ENCODE assay signal across 24 cellular contexts in genomic region chr18:68874361-68874760, GRCh38.
DNase-seq lines count a peak whose midpoint lies in the region; TF ChIP-seq lines count a peak whose summit lies in the region.
"Had no signal": no experiment of that assay in that cellular context is flagged by ENCODE, and none has a peak within 500 bp of the region (broad histone marks: within the 10 kb centered on the region; RNA-seq: fewer than 3 reads in every experiment).

No MANE protein-coding gene starts in this region.

- H3K79me2 ChIP-seq in GM23248 (ENCODE audit: insufficient read depth) = no peaks in the 10 kb centered on the region
- H3K79me2 ChIP-seq: parathyroid adenoma had no signal

- peak; percentile 29 for DNase-seq in GM23248
- DNase-seq in astrocyte of the spinal cord (ENCODE audit: low read depth, low spot score) = peak; percentile 50
- DNase-seq in fibroblast of pulmonary artery (ENCODE audit: low read depth) = peak; percentile 42
- peak; percentile 6 for DNase-seq in stromal cell of bone marrow (ENCODE audit: low read depth)
- DNase-seq in NCI-H1694 (lab: John Stamatoyannopoulos, UW) = no peak
- no peak for DNase-seq in SHP77 (lab: John Stamatoyannopoulos, UW)
- DNase-seq in T1000 (lab: John Stamatoyannopoulos, UW) = no peak
- DNase-seq: activated CD4-positive, alpha-beta T cell treated with anti-CD3 and anti-CD28 coated beads for 48 hours; activated gamma-delta T cell; activated naive CD8-positive, alpha-beta T cell treated with anti-CD3 and anti-CD28 coated beads, Interleukin-2, amount 10 ng/mL, durations not matched to agents 7 days and 5 days; activated T-cell treated with anti-CD3 and anti-CD28 coated beads, Interleukin-2, amount 50 U/mL, for 24 hours; CD4-positive, alpha-beta T cell; esophagus squamous epithelium; GOT3; lower lobe of right lung; NCI-H1105; NCI-H2029; NCI-H526 treated with DMSO at 0.1 percent for 48 hours; Right ventricle myocardium superior; stimulated activated naive B cell treated with anti-CD40 and anti-IgM and Interleukin-4, amounts not matched to agents 10 μg/mL and 1 μg/mL and 100 μg/mL, for 72 hours; WERI-Rb-1 had no signal

- no peaks in the 10 kb centered on the region for H3K4me1 ChIP-seq in GM23248 (ENCODE audit: insufficient read depth)
- H3K4me1 ChIP-seq: esophagus squamous epithelium, lower lobe of right lung, parathyroid adenoma, right atrium auricular region, suprapubic skin had no signal

- no peak overlapping the region for H3K4me2 ChIP-seq in GM23248 (ENCODE audit: unreplicated experiment)

- no peaks in the 10 kb centered on the region for H3K27me3 ChIP-seq in GM23248 (replicated peaks; ENCODE audit: insufficient read depth)
- H3K27me3 ChIP-seq: esophagus squamous epithelium, right atrium auricular region, suprapubic skin had no signal

- no peak overlapping the region for H3K27ac ChIP-seq in GM23248
- H3K27ac ChIP-seq: esophagus squamous epithelium, lower lobe of right lung, parathyroid adenoma, right atrium auricular region, suprapubic skin, WERI-Rb-1 had no signal

- H4K20me1 ChIP-seq in GM23248 (ENCODE audit: insufficient read depth) = no peaks in the 10 kb centered on the region

- no peak overlapping the region for H2AFZ ChIP-seq in GM23248
- H2AFZ ChIP-seq: parathyroid adenoma had no signal

- in situ Hi-C loops in GM23248 (cut with MboI) = no loop called here
- in situ Hi-C loops in astrocyte of the spinal cord (cut with HindIII; ENCODE audit: low sequenced_read_pairs) = no loop called here

- H3K4me3 ChIP-seq in GM23248 (no peak overlapping the region), astrocyte of the spinal cord (ENCODE audit: low read depth, low read length) (no peak overlapping the region), fibroblast of pulmonary artery (replicated peaks; ENCODE audit: low read depth, low read length) (no peak overlapping the region)
- H3K4me3 ChIP-seq: esophagus squamous epithelium, lower lobe of right lung, right atrium auricular region, suprapubic skin had no signal

- H3K9ac ChIP-seq in GM23248 = no peak overlapping the region
- H3K9ac ChIP-seq: parathyroid adenoma had no signal

- WGBS in GM23248 (ENCODE audit: low coverage in 1 of 2, low lambda C conversion rate in 2 of 2, missing lambda C conversion rate in 2 of 2), 2 experiments = 81 to 84% methylated on average over 1 of the region's 1 CpG

- H3F3A ChIP-seq in GM23248 (ENCODE audit: insufficient read depth) = no peaks in the 10 kb centered on the region

- H3K36me3 ChIP-seq in GM23248 (ENCODE audit: low read depth) = no peaks in the 10 kb centered on the region
- H3K36me3 ChIP-seq: esophagus squamous epithelium, lower lobe of right lung, right atrium auricular region, suprapubic skin, WERI-Rb-1 had no signal

- TF ChIP-seq CTCF in astrocyte of the spinal cord (IDR thresholded peaks at IDR 0.05; ENCODE audit: low read depth, low read length) = no peak
- TF ChIP-seq CTCF in fibroblast of pulmonary artery (IDR thresholded peaks at IDR 0.05; ENCODE audit: low read length, missing control alignments) = no peak

- no peaks in the 10 kb centered on the region for H3K9me2 ChIP-seq in GM23248 (ENCODE audit: insufficient read depth)

- no peaks in the 10 kb centered on the region for H3K9me3 ChIP-seq in GM23248 (ENCODE audit: low read depth)
- H3K9me3 ChIP-seq: esophagus squamous epithelium, lower lobe of right lung, right atrium auricular region, suprapubic skin had no signal

Comparison
In these comparisons a context has a peak if more than half of its experiments do, and no peak if none do; other contexts are left out.
1. DNase-seq: peak in GM23248 (single experiment), astrocyte of the spinal cord (single experiment), fibroblast of pulmonary artery (single experiment) and stromal cell of bone marrow (single experiment); none in NCI-H1694 (single experiment), SHP77 (0 of 2) and T1000 (single experiment).